In genomic region chr12:76029982-76030377, GRCh38 we compare ENCODE assay signal across 8 cellular contexts. TPM values are rescaled to one million over a fixed set of nuclear protein-coding genes. Genes with fewer than 3 reads are reported as not detected.
DNase-seq lines count a peak whose midpoint lies in the region; ATAC-seq and TF ChIP-seq lines count a peak whose summit lies in the region.

No MANE protein-coding gene starts in this region.

- H3K27ac Mint-ChIP-seq in T-helper 2 cell treated with Interferon-gamma antibody and Interleukin-4, amounts not matched to agents 5 μg/mL and 100 μg/mL, for 36 hours, result peak overlapping the region; percentile 97

- ATAC-seq in GM18861 (IDR thresholded peaks at IDR 0.05; ENCODE audit: unreplicated experiment), result no peak

- H3K36me3 Mint-ChIP-seq in T-helper 2 cell treated with Interferon-gamma antibody and Interleukin-4, amounts not matched to agents 5 μg/mL and 100 μg/mL, for 36 hours (ENCODE audit: low read depth), result peaks cover 44% of the 10 kb centered on the region

- H3K27me3 ChIP-seq in neuron (ENCODE audit: insufficient read depth, low read length), result no peaks in the 10 kb centered on the region

- H3K27me3 Mint-ChIP-seq in T-helper 2 cell treated with Interferon-gamma antibody and Interleukin-4, amounts not matched to agents 5 μg/mL and 100 μg/mL, for 36 hours (ENCODE audit: low read depth), result peaks cover 3% of the 10 kb centered on the region

- no peak for TF ChIP-seq CTCF in epithelial cell of proximal tubule (conservative IDR thresholded peaks at IDR 0.05; ENCODE audit: low read depth, low read length)

- H3K4me3 ChIP-seq in epithelial cell of proximal tubule (ENCODE audit: low read depth, low read length), result peak overlapping the region; percentile 96
- peak overlapping the region; percentile 73 for H3K4me3 ChIP-seq in neuron (ENCODE audit: low read length)

- no peaks in the 10 kb centered on the region for H3K9me3 ChIP-seq in neuron (ENCODE audit: low read length)

- peaks cover 50% of the 10 kb centered on the region for H3K4me1 Mint-ChIP-seq in T-helper 2 cell treated with Interferon-gamma antibody and Interleukin-4, amounts not matched to agents 5 μg/mL and 100 μg/mL, for 36 hours (ENCODE audit: low read depth)

- peak; percentile 43 for DNase-seq in stimulated activated CD4-positive, alpha-beta T cell treated with anti-CD3 and anti-CD28 coated beads, Interleukin-15, amount 100 ng/mL, for 24 hours
- DNase-seq in stimulated activated CD4-positive, alpha-beta T cell treated with anti-CD3 and anti-CD28 coated beads, Interleukin-12 subunit alpha, Interleukin-12 subunit beta, amount 100 ng/mL, for 4 hours, result no peak
- peak; percentile 40 for DNase-seq in T-helper 2 cell treated with Interferon-gamma antibody and Interleukin-4, amounts not matched to agents 5 μg/mL and 100 μg/mL, for 36 hours (ENCODE audit: low spot score)
- DNase-seq in epithelial cell of proximal tubule (ENCODE audit: low read depth), result no peak
- no peak for DNase-seq in HuH-7.5 (ENCODE audit: low spot score)
- no peak for DNase-seq in AML-193 (lab: John Stamatoyannopoulos, UW)

- no peaks in the 10 kb centered on the region for H3K36me3 ChIP-seq in neuron (ENCODE audit: insufficient read depth, low read length)

- H3K9me3 Mint-ChIP-seq in T-helper 2 cell treated with Interferon-gamma antibody and Interleukin-4, amounts not matched to agents 5 μg/mL and 100 μg/mL, for 36 hours, result no peaks in the 10 kb centered on the region

- peak overlapping the region; percentile 98 for H3K4me3 Mint-ChIP-seq in T-helper 2 cell treated with Interferon-gamma antibody and Interleukin-4, amounts not matched to agents 5 μg/mL and 100 μg/mL, for 36 hours

- H2AFZ ChIP-seq in neuron (ENCODE audit: low read depth, low read length), result no peak overlapping the region

- peaks cover 46% of the 10 kb centered on the region for H3K4me1 ChIP-seq in neuron (ENCODE audit: insufficient read depth, low read length)

RNA-seq across cellular contexts. Expression of gene PHLDA1, which starts 1.6 kb away (rescaled TPM):
- total RNA-seq in epithelial cell of proximal tubule, result 74.3 and 89.0 TPM in 2 replicates

RNA-seq across cellular contexts. Expression of gene NAP1L1, which starts 54.5 kb away (rescaled TPM):
- 393 and 473 TPM in 2 replicates for total RNA-seq in epithelial cell of proximal tubule

Comparison
In these comparisons a context has a peak if more than half of its experiments do, and no peak if none do; other contexts are left out.
1. DNase-seq: peak in stimulated activated CD4-positive, alpha-beta T cell treated with anti-CD3 and anti-CD28 coated beads, Interleukin-15, amount 100 ng/mL, for 24 hours (single experiment) and T-helper 2 cell treated with Interferon-gamma antibody and Interleukin-4, amounts not matched to agents 5 μg/mL and 100 μg/mL, for 36 hours (single experiment); none in stimulated activated CD4-positive, alpha-beta T cell treated with anti-CD3 and anti-CD28 coated beads, Interleukin-12 subunit alpha, Interleukin-12 subunit beta, amount 100 ng/mL, for 4 hours (single experiment), epithelial cell of proximal tubule (single experiment), HuH-7.5 (single experiment) and AML-193 (0 of 2).